Comparison of ENCODE assay signal across 1 cellular context in genomic region chr3:88231207-88231606, GRCh38.
TF ChIP-seq lines count a peak whose summit lies in the region.

No MANE protein-coding gene starts in this region.

TF ChIP-seq in WTC11, 78 proteins besides CTCF, POLR2A, EP300 and RAD21 (continued from another document):
- TF ChIP-seq, protein P1, sequence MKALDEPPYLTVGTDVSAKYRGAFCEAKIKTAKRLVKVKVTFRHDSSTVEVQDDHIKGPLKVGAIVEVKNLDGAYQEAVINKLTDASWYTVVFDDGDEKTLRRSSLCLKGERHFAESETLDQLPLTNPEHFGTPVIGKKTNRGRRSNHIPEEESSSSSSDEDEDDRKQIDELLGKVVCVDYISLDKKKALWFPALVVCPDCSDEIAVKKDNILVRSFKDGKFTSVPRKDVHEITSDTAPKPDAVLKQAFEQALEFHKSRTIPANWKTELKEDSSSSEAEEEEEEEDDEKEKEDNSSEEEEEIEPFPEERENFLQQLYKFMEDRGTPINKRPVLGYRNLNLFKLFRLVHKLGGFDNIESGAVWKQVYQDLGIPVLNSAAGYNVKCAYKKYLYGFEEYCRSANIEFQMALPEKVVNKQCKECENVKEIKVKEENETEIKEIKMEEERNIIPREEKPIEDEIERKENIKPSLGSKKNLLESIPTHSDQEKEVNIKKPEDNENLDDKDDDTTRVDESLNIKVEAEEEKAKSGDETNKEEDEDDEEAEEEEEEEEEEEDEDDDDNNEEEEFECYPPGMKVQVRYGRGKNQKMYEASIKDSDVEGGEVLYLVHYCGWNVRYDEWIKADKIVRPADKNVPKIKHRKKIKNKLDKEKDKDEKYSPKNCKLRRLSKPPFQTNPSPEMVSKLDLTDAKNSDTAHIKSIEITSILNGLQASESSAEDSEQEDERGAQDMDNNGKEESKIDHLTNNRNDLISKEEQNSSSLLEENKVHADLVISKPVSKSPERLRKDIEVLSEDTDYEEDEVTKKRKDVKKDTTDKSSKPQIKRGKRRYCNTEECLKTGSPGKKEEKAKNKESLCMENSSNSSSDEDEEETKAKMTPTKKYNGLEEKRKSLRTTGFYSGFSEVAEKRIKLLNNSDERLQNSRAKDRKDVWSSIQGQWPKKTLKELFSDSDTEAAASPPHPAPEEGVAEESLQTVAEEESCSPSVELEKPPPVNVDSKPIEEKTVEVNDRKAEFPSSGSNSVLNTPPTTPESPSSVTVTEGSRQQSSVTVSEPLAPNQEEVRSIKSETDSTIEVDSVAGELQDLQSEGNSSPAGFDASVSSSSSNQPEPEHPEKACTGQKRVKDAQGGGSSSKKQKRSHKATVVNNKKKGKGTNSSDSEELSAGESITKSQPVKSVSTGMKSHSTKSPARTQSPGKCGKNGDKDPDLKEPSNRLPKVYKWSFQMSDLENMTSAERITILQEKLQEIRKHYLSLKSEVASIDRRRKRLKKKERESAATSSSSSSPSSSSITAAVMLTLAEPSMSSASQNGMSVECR (CRISPR knock-in tag; IDR thresholded peaks at IDR 0.05; ENCODE audit: borderline replicate concordance), result no peak
- TF ChIP-seq, protein P2, sequence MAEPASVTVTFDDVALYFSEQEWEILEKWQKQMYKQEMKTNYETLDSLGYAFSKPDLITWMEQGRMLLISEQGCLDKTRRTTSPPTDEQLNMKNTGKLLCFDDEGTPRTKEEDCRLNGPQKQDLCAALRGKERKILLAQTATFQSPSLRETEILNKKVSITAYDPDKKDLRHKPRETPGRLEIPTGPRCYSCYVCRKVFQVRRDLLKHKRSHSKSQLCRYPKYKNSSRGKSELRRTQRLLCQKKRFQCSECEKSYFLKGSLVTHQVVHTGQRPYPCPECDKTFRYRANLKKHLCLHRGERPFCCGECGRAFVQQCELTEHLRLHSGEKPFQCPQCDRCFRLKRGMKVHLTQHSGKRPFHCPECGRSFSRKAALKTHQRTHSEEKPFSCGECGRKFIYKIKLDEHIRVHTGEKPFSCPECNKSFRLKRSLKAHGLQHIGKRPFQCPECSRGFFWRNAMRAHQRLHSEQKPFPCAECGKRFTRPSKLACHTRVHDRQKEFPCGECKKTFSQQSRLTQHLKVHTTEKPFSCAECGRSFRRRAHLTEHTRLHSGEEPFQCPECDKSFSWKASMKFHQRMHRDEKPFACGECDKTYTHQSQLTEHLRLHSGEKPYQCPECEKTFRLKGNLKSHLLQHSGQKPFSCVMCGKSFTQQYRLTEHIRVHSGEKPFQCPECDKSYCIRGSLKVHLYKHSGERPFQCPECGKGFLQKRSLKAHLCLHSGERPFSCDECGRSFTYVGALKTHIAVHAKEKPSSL (CRISPR knock-in tag; conservative IDR thresholded peaks at IDR 0.05), result no peak
- no peak for TF ChIP-seq HMGA2 (CRISPR knock-in tag; IDR thresholded peaks at IDR 0.05)
- no peak for TF ChIP-seq SMAD3 (CRISPR knock-in tag; IDR thresholded peaks at IDR 0.05; ENCODE audit: borderline replicate concordance)
- no peak for TF ChIP-seq KAT7 (CRISPR knock-in tag; IDR thresholded peaks at IDR 0.05; ENCODE audit: borderline replicate concordance)
- TF ChIP-seq ZNF219 (CRISPR knock-in tag; IDR thresholded peaks at IDR 0.05; ENCODE audit: borderline replicate concordance), result no peak
